Comparison of ENCODE assay signal across 7 cellular contexts in genomic region chrX:451750-452149, GRCh38.
A peak's percentile ranks its signal among the peaks of the same experiment; 100 is the strongest.
DNase-seq lines count a peak whose midpoint lies in the region; ATAC-seq, FAIRE-seq and TF ChIP-seq lines count a peak whose summit lies in the region.
"Not testable (repeated sequence)": the region's sequence is repeated elsewhere in the genome, so short reads cannot be mapped to it uniquely, and the experiment has no call there.

No MANE protein-coding gene starts in this region.

- 34 to 61% methylated on average over 4 to 12 of the region's 12 CpGs for WGBS in endodermal cell (ENCODE audit: insufficient coverage in 1 of 2, insufficient read length in 1 of 2), 2 experiments
- WGBS in HepG2 (ENCODE audit: low lambda C conversion rate) = 36% methylated on average over 11 of the region's 12 CpGs

- H3K4me1 Mint-ChIP-seq in HFFc6 (ENCODE audit: low read depth); endodermal cell: not testable (repeated sequence)

- H3K4me3 ChIP-seq in OCI-LY3 (ENCODE audit: low read length); WERI-Rb-1 (ENCODE audit: low read depth, low read length); endodermal cell (ENCODE audit: low read length); HepG2 (replicated peaks in 1 of 3; ENCODE audit: insufficient read depth in 1 of 3, low read depth in 2 of 3, low read length in 3 of 3): not testable (repeated sequence)

- H3K9me3 Mint-ChIP-seq in HFFc6, endodermal cell: not testable (repeated sequence)

- not testable (repeated sequence) for TF ChIP-seq EP300 in HepG2 (IDR thresholded peaks at IDR 0.05; ENCODE audit: low read depth in 2 of 2, low read length in 2 of 2); HepG2 (CRISPR knock-in tag; IDR thresholded peaks at IDR 0.05; ENCODE audit: borderline replicate concordance)

- peak; percentile 61; the same call in 2 of the 3 replicates for ATAC-seq in HepG2

- H3K27me3 Mint-ChIP-seq in HFFc6 (ENCODE audit: insufficient read depth); endodermal cell (ENCODE audit: insufficient read depth): not testable (repeated sequence)

- not testable (repeated sequence) for TF ChIP-seq CTCF in GM13976 (IDR thresholded peaks at IDR 0.05; ENCODE audit: borderline replicate concordance, control extremely low read depth, extremely low read depth, insufficient read depth, missing control alignments)
- TF ChIP-seq CTCF in HFFc6 (IDR thresholded peaks at IDR 0.05) (peak; percentile 40), OCI-LY3 (IDR thresholded peaks at IDR 0.05; ENCODE audit: low read depth, low read length) (peak; percentile 30), WERI-Rb-1 (IDR thresholded peaks at IDR 0.05; ENCODE audit: low read depth, low read length) (peak; percentile 33; the same call in 1 of the 2 replicates), endodermal cell (conservative IDR thresholded peaks at IDR 0.05) (peak; percentile 73), HepG2 (CRISPR knock-in tag; IDR thresholded peaks at IDR 0.05) (peak; percentile 47)

- in situ Hi-C loops in GM13976 (cut with MboI; ENCODE audit: low sequenced_read_pairs, unreplicated experiment); HepG2 (cut with HindIII; ENCODE audit: extremely low pct_ligation_motif_present, low pct_unique_long_range_greater_than_20kb): not testable (repeated sequence)

- not testable (repeated sequence) for BruUV-seq in HepG2 (replicated peaks; lab: Mats Ljungman, UMichigan)

- H3K27ac ChIP-seq in OCI-LY3 (ENCODE audit: low read length); WERI-Rb-1; endodermal cell (ENCODE audit: low read depth, low read length); HepG2 (ENCODE audit: extremely low read length, insufficient read depth, low read length): not testable (repeated sequence)

- H3K4me2 ChIP-seq in OCI-LY3 (ENCODE audit: low read length); HepG2 (ENCODE audit: low read depth, low read length): not testable (repeated sequence)

- not testable (repeated sequence) for H3K27ac Mint-ChIP-seq in HFFc6, endodermal cell

- not testable (repeated sequence) for H3K27me3 ChIP-seq in OCI-LY3 (ENCODE audit: low read depth, low read length); endodermal cell (ENCODE audit: control insufficient read depth, insufficient read depth, low read length, poor library complexity, severe bottlenecking); HepG2 (ENCODE audit: control insufficient read depth in 1 of 2, insufficient read depth in 2 of 2, low read length in 2 of 2)
- peaks cover 25% of the 10 kb centered on the region for H3K27me3 ChIP-seq in WERI-Rb-1 (ENCODE audit: insufficient read depth, low read depth, severe bottlenecking)

- not testable (repeated sequence) for H2AFZ ChIP-seq in OCI-LY3 (ENCODE audit: low read depth, low read length); HepG2 (ENCODE audit: low read length)

- intact Hi-C loops in HepG2 (cut with micrococcal nuclease; ENCODE audit: unreplicated experiment); posterior vena cava (cut with DNase I): not testable (repeated sequence)

- H3K79me2 ChIP-seq in OCI-LY3 (ENCODE audit: low read length); HepG2 (ENCODE audit: insufficient read depth, low read length): not testable (repeated sequence)

- not testable (repeated sequence) for H4K20me1 ChIP-seq in OCI-LY3 (ENCODE audit: insufficient read depth, low read length); HepG2 (ENCODE audit: insufficient read depth, low read length)

- CTCF ChIA-PET in HepG2 (lab: Yijun Ruan, JAX; ENCODE audit: low intra/inter-chr PET ratio, low total read pairs) = not testable (repeated sequence)

- not testable (repeated sequence) for FAIRE-seq in HepG2 (lab: Jason Lieb, UNC)

- POLR2A ChIA-PET in HepG2 (lab: Yijun Ruan, JAX) = not testable (repeated sequence)

- H3K36me3 ChIP-seq in OCI-LY3 (replicated peaks; ENCODE audit: low read depth, low read length); WERI-Rb-1; endodermal cell (ENCODE audit: control insufficient read depth, insufficient read depth, low read length); HepG2 (replicated peaks in 1 of 2; ENCODE audit: control insufficient read depth in 1 of 2, insufficient read depth in 2 of 2, low read length in 2 of 2): not testable (repeated sequence)

- not testable (repeated sequence) for H3K4me1 ChIP-seq in OCI-LY3 (ENCODE audit: low read length); endodermal cell (ENCODE audit: control insufficient read depth, insufficient read depth, low read length); HepG2 (ENCODE audit: insufficient read depth, low read length)

- not testable (repeated sequence) for H3K36me3 Mint-ChIP-seq in HFFc6 (ENCODE audit: low read depth); endodermal cell (ENCODE audit: low read depth)

- H3K4me3 Mint-ChIP-seq in HFFc6, endodermal cell: not testable (repeated sequence)

- peak; percentile 3 for DNase-seq in GM13976 (ENCODE audit: low spot score)
- not testable (repeated sequence) for DNase-seq in HFFc6; WERI-Rb-1; HepG2 (ENCODE audit: low spot score)
- DNase-seq in endodermal cell = peak; percentile 63
- DNase-seq in posterior vena cava (ENCODE audit: low spot score) = peak; percentile 16

- not testable (repeated sequence) for TF ChIP-seq POLR2A in HepG2 (IDR thresholded peaks at IDR 0.05; ENCODE audit: insufficient read depth in 1 of 2, low read depth in 2 of 2, low read length in 2 of 2)

- not testable (repeated sequence) for TF ChIP-seq RAD21 in HepG2 (CRISPR knock-in tag; IDR thresholded peaks at IDR 0.05)

- H3K9me3 ChIP-seq in OCI-LY3 (ENCODE audit: insufficient read depth, low read length); WERI-Rb-1 (ENCODE audit: severe bottlenecking); endodermal cell (ENCODE audit: control insufficient read depth, low read length); HepG2 (ENCODE audit: low read length): not testable (repeated sequence)

- H3K9ac ChIP-seq in OCI-LY3 (ENCODE audit: low read length); endodermal cell (ENCODE audit: extremely low read depth, low read length, poor library complexity, severe bottlenecking); HepG2 (ENCODE audit: insufficient read depth, low read depth, low read length): not testable (repeated sequence)

TF ChIP-seq in HepG2, 621 proteins besides CTCF, POLR2A, EP300 and RAD21:
- TF ChIP-seq, protein P1, sequence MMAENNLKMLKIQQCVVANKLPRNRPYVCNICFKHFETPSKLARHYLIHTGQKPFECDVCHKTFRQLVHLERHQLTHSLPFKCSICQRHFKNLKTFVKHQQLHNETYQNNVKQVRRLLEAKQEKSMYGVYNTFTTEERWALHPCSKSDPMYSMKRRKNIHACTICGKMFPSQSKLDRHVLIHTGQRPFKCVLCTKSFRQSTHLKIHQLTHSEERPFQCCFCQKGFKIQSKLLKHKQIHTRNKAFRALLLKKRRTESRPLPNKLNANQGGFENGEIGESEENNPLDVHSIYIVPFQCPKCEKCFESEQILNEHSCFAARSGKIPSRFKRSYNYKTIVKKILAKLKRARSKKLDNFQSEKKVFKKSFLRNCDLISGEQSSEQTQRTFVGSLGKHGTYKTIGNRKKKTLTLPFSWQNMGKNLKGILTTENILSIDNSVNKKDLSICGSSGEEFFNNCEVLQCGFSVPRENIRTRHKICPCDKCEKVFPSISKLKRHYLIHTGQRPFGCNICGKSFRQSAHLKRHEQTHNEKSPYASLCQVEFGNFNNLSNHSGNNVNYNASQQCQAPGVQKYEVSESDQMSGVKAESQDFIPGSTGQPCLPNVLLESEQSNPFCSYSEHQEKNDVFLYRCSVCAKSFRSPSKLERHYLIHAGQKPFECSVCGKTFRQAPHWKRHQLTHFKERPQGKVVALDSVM (CRISPR knock-in tag; IDR thresholded peaks at IDR 0.05) = peak; percentile 48; the same call in 1 of the 2 replicates
- TF ChIP-seq STAG1 (CRISPR knock-in tag; IDR thresholded peaks at IDR 0.05) = peak; percentile 25; the same call in 1 of the 2 replicates
